ENCODE assay signal across 21 cellular contexts in the genomic region with DNA sequence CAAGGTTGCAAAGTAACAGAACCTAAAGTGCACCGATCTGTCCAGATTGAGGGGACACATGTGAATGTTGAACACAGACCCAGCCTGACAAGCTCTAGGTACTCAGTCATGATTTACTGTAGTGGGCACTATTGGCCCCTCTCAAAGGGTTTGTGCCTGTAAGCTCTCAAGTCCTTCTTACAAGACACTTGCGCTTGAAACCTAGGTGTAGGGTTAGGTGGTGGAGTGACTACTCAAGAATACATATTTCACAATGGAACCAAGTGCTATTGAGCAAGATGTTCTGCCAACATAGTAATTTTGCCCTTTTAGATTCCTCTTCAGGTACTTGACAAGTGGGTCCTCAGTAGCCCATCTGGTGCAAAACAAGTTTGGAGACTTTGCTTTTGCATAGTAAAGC.
DNase-seq lines count a peak whose midpoint lies in the region; ATAC-seq and TF ChIP-seq lines count a peak whose summit lies in the region.
"Had no signal": no experiment of that assay in that cellular context is flagged by ENCODE, and none has a peak within 500 bp of the region (broad histone marks: within the 10 kb centered on the region; RNA-seq: fewer than 3 reads in every experiment).

No MANE protein-coding gene starts in this region.

- H3K36me3 ChIP-seq in left lung (peaks cover 0 to 7% of the 10 kb centered on the region in 2 donors), BE2C (no peaks in the 10 kb centered on the region)

- H3K27ac ChIP-seq in left lung = peak overlapping the region; percentile 48 to 69
- H3K27ac ChIP-seq: 22Rv1, GM23248, SJCRH30 had no signal

- DNase-seq in SIG-M5 treated with dmso at 0.1 percent for 504 hours (lab: John Stamatoyannopoulos, UW; ENCODE audit: unreplicated experiment) (peak; percentile 8), SIG-M5 (lab: John Stamatoyannopoulos, UW) (no peak), NCI-H524 treated with DMSO at 0.1 percent for 48 hours (lab: John Stamatoyannopoulos, UW) (peak; percentile 6), left lung (no peak), D341Med (ENCODE audit: low spot score) (no peak), BE2C (no peak)
- no peak for DNase-seq in activated T-cell treated with anti-CD3 and anti-CD28 coated beads, Interleukin-2, amount 50 U/mL, for 72 hours
- DNase-seq in activated T-helper 1 cell treated with anti-CD3 and anti-CD28 coated beads, Interleukin-12 subunit alpha, Interleukin-12 subunit beta, Interleukin-2, Interleukin-4 antibody, amounts not matched to agents 30 ng/mL and 10 ng/mL and 1 ng/mL, durations not matched to agents 14 hours and 24 hours and 36 hours (ENCODE audit: low spot score) = no peak
- DNase-seq: GF-D8; GM23248; KBM-7; NCI-H1092; NCI-H146; NCI-H226; NCI-H526; NK-92 treated with Interleukin-12 subunit alpha and Interleukin-12 subunit beta, amount 100 ng/mL, for 24 hours; RPMI8226; SJCRH30; SW 1271 had no signal

- intact Hi-C loops in left lung (cut with DNase I) = no loop called here
- intact Hi-C loops in activated T-helper 1 cell treated with anti-CD3 and anti-CD28 coated beads, Interleukin-12 subunit alpha, Interleukin-12 subunit beta, Interleukin-2, Interleukin-4 antibody, amounts not matched to agents 30 ng/mL and 10 ng/mL and 1 ng/mL, durations not matched to agents 14 hours and 24 hours and 36 hours (cut with micrococcal nuclease) = no loop called here

- H3K4me1 ChIP-seq in left lung (peaks cover 13 to 90% of the 10 kb centered on the region in 2 donors), BE2C (no peaks in the 10 kb centered on the region)
- H3K4me1 ChIP-seq: SJCRH30 had no signal

- H3K4me3 ChIP-seq in left lung = no peak overlapping the region
- H3K4me3 ChIP-seq in BE2C (ENCODE audit: low read depth, low read length) = no peak overlapping the region
- H3K4me3 ChIP-seq: GM23248, SJCRH30 had no signal

- H3K27ac Mint-ChIP-seq in activated T-cell treated with anti-CD3 and anti-CD28 coated beads, Interleukin-2, amount 50 U/mL, for 72 hours = no peak overlapping the region
- H3K27ac Mint-ChIP-seq in activated T-helper 1 cell treated with anti-CD3 and anti-CD28 coated beads, Interleukin-12 subunit alpha, Interleukin-12 subunit beta, Interleukin-2, Interleukin-4 antibody, amounts not matched to agents 30 ng/mL and 10 ng/mL and 1 ng/mL, durations not matched to agents 14 hours and 24 hours and 36 hours = no peak overlapping the region

- no peaks in the 10 kb centered on the region for H3K27me3 Mint-ChIP-seq in activated T-cell treated with anti-CD3 and anti-CD28 coated beads, Interleukin-2, amount 50 U/mL, for 72 hours (ENCODE audit: low read depth)
- H3K27me3 Mint-ChIP-seq in activated T-helper 1 cell treated with anti-CD3 and anti-CD28 coated beads, Interleukin-12 subunit alpha, Interleukin-12 subunit beta, Interleukin-2, Interleukin-4 antibody, amounts not matched to agents 30 ng/mL and 10 ng/mL and 1 ng/mL, durations not matched to agents 14 hours and 24 hours and 36 hours (ENCODE audit: insufficient read depth) = no peaks in the 10 kb centered on the region

- TF ChIP-seq CTCF in left lung (IDR thresholded peaks at IDR 0.05) (no peak), BE2C (IDR thresholded peaks at IDR 0.05; ENCODE audit: low read depth, low read length) (no peak)

- ATAC-seq in left lung = peak; percentile 66
- ATAC-seq in activated T-cell treated with anti-CD3 and anti-CD28 coated beads, Interleukin-2, amount 50 U/mL, for 72 hours (replicated peaks in 1 of 2) = no peak
- ATAC-seq: HCT116 had no signal

- H3K4me1 Mint-ChIP-seq in activated T-cell treated with anti-CD3 and anti-CD28 coated beads, Interleukin-2, amount 50 U/mL, for 72 hours (ENCODE audit: low read depth) = peaks cover 51% of the 10 kb centered on the region
- peaks cover 32% of the 10 kb centered on the region for H3K4me1 Mint-ChIP-seq in activated T-helper 1 cell treated with anti-CD3 and anti-CD28 coated beads, Interleukin-12 subunit alpha, Interleukin-12 subunit beta, Interleukin-2, Interleukin-4 antibody, amounts not matched to agents 30 ng/mL and 10 ng/mL and 1 ng/mL, durations not matched to agents 14 hours and 24 hours and 36 hours (ENCODE audit: low read depth)

- no peaks in the 10 kb centered on the region for H3K9me3 Mint-ChIP-seq in activated T-cell treated with anti-CD3 and anti-CD28 coated beads, Interleukin-2, amount 50 U/mL, for 72 hours
- no peaks in the 10 kb centered on the region for H3K9me3 Mint-ChIP-seq in activated T-helper 1 cell treated with anti-CD3 and anti-CD28 coated beads, Interleukin-12 subunit alpha, Interleukin-12 subunit beta, Interleukin-2, Interleukin-4 antibody, amounts not matched to agents 30 ng/mL and 10 ng/mL and 1 ng/mL, durations not matched to agents 14 hours and 24 hours and 36 hours

- H3K36me3 Mint-ChIP-seq in activated T-cell treated with anti-CD3 and anti-CD28 coated beads, Interleukin-2, amount 50 U/mL, for 72 hours (ENCODE audit: insufficient read depth in 2 of 2) = peaks cover 0 to 4% of the 10 kb centered on the region in 2 donors
- peaks cover 17% of the 10 kb centered on the region for H3K36me3 Mint-ChIP-seq in activated T-helper 1 cell treated with anti-CD3 and anti-CD28 coated beads, Interleukin-12 subunit alpha, Interleukin-12 subunit beta, Interleukin-2, Interleukin-4 antibody, amounts not matched to agents 30 ng/mL and 10 ng/mL and 1 ng/mL, durations not matched to agents 14 hours and 24 hours and 36 hours (ENCODE audit: low read depth)

- H3K27me3 ChIP-seq in left lung (no peaks in the 10 kb centered on the region), BE2C (no peaks in the 10 kb centered on the region)
- H3K27me3 ChIP-seq: SJCRH30 had no signal

- H3K9me3 ChIP-seq in left lung = no peaks in the 10 kb centered on the region
- H3K9me3 ChIP-seq in BE2C = no peaks in the 10 kb centered on the region
- H3K9me3 ChIP-seq: SJCRH30 had no signal

- H3K4me3 Mint-ChIP-seq in activated T-cell treated with anti-CD3 and anti-CD28 coated beads, Interleukin-2, amount 50 U/mL, for 72 hours = no peak overlapping the region
- H3K4me3 Mint-ChIP-seq in activated T-helper 1 cell treated with anti-CD3 and anti-CD28 coated beads, Interleukin-12 subunit alpha, Interleukin-12 subunit beta, Interleukin-2, Interleukin-4 antibody, amounts not matched to agents 30 ng/mL and 10 ng/mL and 1 ng/mL, durations not matched to agents 14 hours and 24 hours and 36 hours = no peak overlapping the region

Comparison
In these comparisons a context has a peak if more than half of its experiments do, and no peak if none do; other contexts are left out.
1. DNase-seq: peak in SIG-M5 treated with dmso at 0.1 percent for 504 hours (single experiment) and NCI-H524 treated with DMSO at 0.1 percent for 48 hours (single experiment); none in SIG-M5 (single experiment), left lung (0 of 2), activated T-cell treated with anti-CD3 and anti-CD28 coated beads, Interleukin-2, amount 50 U/mL, for 72 hours (0 of 2), D341Med (single experiment), activated T-helper 1 cell treated with anti-CD3 and anti-CD28 coated beads, Interleukin-12 subunit alpha, Interleukin-12 subunit beta, Interleukin-2, Interleukin-4 antibody, amounts not matched to agents 30 ng/mL and 10 ng/mL and 1 ng/mL, durations not matched to agents 14 hours and 24 hours and 36 hours (single experiment) and BE2C (single experiment).